In the genomic region with DNA sequence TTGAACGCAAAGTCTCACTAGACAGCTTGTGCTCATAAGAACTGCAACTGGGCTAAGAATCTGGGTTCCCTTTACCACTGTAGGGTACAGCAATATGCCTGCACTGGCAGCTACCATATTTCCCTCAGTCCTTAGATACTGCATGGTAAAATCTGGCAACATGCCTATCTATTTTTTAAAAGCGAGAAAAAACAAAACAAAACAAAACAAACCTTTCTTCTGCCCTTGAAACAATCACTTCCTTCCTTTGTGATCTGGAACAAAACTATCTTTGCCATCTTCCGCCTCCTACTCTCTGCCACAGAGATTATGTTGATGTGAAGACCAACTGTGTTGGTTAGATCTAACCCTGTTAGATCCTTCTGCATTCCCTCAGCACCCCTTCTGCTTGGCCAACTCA, we compare ENCODE assay signal across 1 cellular context.
A peak's percentile ranks its signal among the peaks of the same experiment; 100 is the strongest.
TF ChIP-seq lines count a peak whose summit lies in the region.

No MANE protein-coding gene starts in this region.

TF ChIP-seq in K562, 482 proteins besides CTCF, POLR2A, EP300 and RAD21:
- TF ChIP-seq, protein P1, sequence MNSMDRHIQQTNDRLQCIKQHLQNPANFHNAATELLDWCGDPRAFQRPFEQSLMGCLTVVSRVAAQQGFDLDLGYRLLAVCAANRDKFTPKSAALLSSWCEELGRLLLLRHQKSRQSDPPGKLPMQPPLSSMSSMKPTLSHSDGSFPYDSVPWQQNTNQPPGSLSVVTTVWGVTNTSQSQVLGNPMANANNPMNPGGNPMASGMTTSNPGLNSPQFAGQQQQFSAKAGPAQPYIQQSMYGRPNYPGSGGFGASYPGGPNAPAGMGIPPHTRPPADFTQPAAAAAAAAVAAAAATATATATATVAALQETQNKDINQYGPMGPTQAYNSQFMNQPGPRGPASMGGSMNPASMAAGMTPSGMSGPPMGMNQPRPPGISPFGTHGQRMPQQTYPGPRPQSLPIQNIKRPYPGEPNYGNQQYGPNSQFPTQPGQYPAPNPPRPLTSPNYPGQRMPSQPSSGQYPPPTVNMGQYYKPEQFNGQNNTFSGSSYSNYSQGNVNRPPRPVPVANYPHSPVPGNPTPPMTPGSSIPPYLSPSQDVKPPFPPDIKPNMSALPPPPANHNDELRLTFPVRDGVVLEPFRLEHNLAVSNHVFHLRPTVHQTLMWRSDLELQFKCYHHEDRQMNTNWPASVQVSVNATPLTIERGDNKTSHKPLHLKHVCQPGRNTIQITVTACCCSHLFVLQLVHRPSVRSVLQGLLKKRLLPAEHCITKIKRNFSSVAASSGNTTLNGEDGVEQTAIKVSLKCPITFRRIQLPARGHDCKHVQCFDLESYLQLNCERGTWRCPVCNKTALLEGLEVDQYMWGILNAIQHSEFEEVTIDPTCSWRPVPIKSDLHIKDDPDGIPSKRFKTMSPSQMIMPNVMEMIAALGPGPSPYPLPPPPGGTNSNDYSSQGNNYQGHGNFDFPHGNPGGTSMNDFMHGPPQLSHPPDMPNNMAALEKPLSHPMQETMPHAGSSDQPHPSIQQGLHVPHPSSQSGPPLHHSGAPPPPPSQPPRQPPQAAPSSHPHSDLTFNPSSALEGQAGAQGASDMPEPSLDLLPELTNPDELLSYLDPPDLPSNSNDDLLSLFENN (IDR thresholded peaks at IDR 0.05; ENCODE audit: low read depth in 2 of 2, low read length in 2 of 2) = no peak
- TF ChIP-seq ZNF592 (IDR thresholded peaks at IDR 0.05) = no peak
- peak; percentile 69; the same call in 1 of the 2 replicates for TF ChIP-seq NFIC (IDR thresholded peaks at IDR 0.05)
- TF ChIP-seq NFIX (CRISPR knock-in tag; IDR thresholded peaks at IDR 0.05; ENCODE audit: low read depth) = 0 out of 2 replicates have a peak, but pooled peaks have one; percentile 20
